In the genomic region with DNA sequence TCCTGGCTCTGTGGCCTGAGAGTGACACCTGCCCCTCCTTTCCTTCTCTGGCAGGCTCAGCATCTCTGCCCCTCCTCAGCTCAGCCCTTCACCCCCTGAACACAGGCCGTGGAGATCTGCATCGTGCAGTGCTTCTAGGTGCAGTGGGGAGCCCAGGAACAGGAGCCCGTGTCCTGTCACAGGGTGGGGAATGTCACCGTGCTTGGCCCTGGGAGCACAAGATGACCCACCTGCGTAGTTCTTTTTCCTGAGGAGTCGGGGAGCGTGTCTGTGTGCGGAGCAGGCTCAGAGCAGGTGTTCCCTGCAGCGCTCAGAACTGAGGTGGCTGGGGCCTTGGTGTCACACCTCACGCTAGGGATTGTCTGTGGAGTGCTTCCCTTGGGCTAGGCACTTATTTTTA, we compare ENCODE assay signal across 1 cellular context.
TF ChIP-seq lines count a peak whose summit lies in the region.

No MANE protein-coding gene starts in this region.

TF ChIP-seq in WTC11, 78 proteins besides CTCF, POLR2A, EP300 and RAD21 (continued from another document):
- TF ChIP-seq ERG (CRISPR knock-in tag; IDR thresholded peaks at IDR 0.05) (no peak), CBFB (CRISPR knock-in tag; IDR thresholded peaks at IDR 0.05; ENCODE audit: low read depth) (no peak), ZNF423 (CRISPR knock-in tag; IDR thresholded peaks at IDR 0.05) (no peak), SMAD4 (CRISPR knock-in tag; IDR thresholded peaks at IDR 0.05) (no peak), NFATC4 (CRISPR knock-in tag; IDR thresholded peaks at IDR 0.05) (no peak), OVOL2 (CRISPR knock-in tag; IDR thresholded peaks at IDR 0.05; ENCODE audit: borderline replicate concordance) (no peak)
